In the genomic region with DNA sequence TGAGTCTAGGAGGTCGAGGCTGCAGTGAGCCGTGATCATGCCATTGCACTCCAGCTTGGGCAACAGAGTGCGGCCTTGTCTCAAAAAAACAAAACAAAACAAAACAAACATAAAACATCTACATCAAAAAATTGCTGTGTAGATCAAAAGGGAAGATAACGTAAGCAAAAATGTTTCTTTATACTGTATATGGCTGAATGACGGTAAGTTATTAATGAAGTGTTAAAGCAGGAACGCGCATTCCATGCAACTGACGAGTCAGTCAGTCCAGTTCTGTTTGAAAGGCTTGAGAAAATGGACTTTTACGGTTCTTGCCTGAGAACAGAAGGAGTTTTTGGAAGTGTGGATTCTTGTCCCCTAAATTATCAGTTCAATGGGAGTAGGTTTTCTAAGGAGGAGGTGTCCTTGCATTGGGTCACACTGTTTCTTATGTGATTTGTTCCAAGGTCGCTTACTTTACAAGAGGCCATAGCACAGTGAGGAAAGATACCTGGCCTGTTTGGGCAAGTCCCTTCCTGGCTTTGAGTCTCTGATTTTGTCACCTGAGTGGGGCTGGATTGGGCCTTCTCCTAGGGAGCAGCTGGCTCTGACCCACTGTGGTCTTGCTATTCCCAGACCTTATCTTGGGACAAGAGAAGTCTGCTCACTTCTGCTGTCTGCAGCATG, we compare ENCODE assay signal across 12 cellular contexts.
"Had no signal": no experiment of that assay in that cellular context is flagged by ENCODE, and none has a peak within 500 bp of the region (broad histone marks: within the 10 kb centered on the region; RNA-seq: fewer than 3 reads in every experiment).

No MANE protein-coding gene starts in this region.

- H3K9me3 ChIP-seq: psoas muscle, suprapubic skin had no signal

- H3K27ac Mint-ChIP-seq: activated naive CD4-positive, alpha-beta T cell treated with anti-CD3 and anti-CD28 coated beads, Interleukin-2, amount 50 U/mL, for 24 hours; natural killer cell; type B pancreatic cell had no signal

- H3K4me3 ChIP-seq: psoas muscle, suprapubic skin had no signal

- H3K27ac ChIP-seq: psoas muscle, suprapubic skin had no signal

- H3K4me1 ChIP-seq: psoas muscle had no signal

- DNase-seq: activated CD4-positive, alpha-beta T cell treated with anti-CD3 and anti-CD28 coated beads, Interleukin-2, amount 50 U/mL, for 4 hours; activated CD4-positive, CD25-positive, alpha-beta regulatory T cell treated with anti-CD3 and anti-CD28 coated beads, Interleukin-2, amount 50 U/mL, for 72 hours; activated T-cell treated with anti-CD3 and anti-CD28 coated beads, Interleukin-2, amount 50 U/mL, for 1 hour; natural killer cell; stimulated activated CD4-positive, alpha-beta T cell treated with anti-CD3 and anti-CD28 coated beads, Interleukin-4, amount 100 ng/mL, for 1 hour; stimulated activated CD8-positive, alpha-beta memory T cell treated with anti-CD3 and anti-CD28 coated beads, Interleukin-4, amount 100 ng/mL, for 48 hours; stimulated activated naive CD8-positive, alpha-beta T cell treated with anti-CD3 and anti-CD28 coated beads, Interleukin-15, Interleukin-2, amounts not matched to agents 100 U/mL and 50 U/mL, for 24 hours; SW 1271 had no signal

- H3K27me3 Mint-ChIP-seq: activated naive CD4-positive, alpha-beta T cell treated with anti-CD3 and anti-CD28 coated beads, Interleukin-2, amount 50 U/mL, for 24 hours had no signal

- ATAC-seq: natural killer cell; stimulated activated naive CD8-positive, alpha-beta T cell treated with anti-CD3 and anti-CD28 coated beads, Interleukin-15, Interleukin-2, amounts not matched to agents 100 U/mL and 50 U/mL, for 24 hours had no signal

- H3K4me1 Mint-ChIP-seq: activated naive CD4-positive, alpha-beta T cell treated with anti-CD3 and anti-CD28 coated beads, Interleukin-2, amount 50 U/mL, for 24 hours; natural killer cell had no signal

- H3K36me3 ChIP-seq: suprapubic skin had no signal

- H3K36me3 Mint-ChIP-seq: activated naive CD4-positive, alpha-beta T cell treated with anti-CD3 and anti-CD28 coated beads, Interleukin-2, amount 50 U/mL, for 24 hours; natural killer cell; type B pancreatic cell had no signal

- H3K9me3 Mint-ChIP-seq: activated naive CD4-positive, alpha-beta T cell treated with anti-CD3 and anti-CD28 coated beads, Interleukin-2, amount 50 U/mL, for 24 hours; natural killer cell; type B pancreatic cell had no signal

- H3K27me3 ChIP-seq: suprapubic skin had no signal

- H3K4me3 Mint-ChIP-seq: activated naive CD4-positive, alpha-beta T cell treated with anti-CD3 and anti-CD28 coated beads, Interleukin-2, amount 50 U/mL, for 24 hours; natural killer cell; type B pancreatic cell had no signal
